Comparison of ENCODE assay signal across 29 cellular contexts in the genomic region with DNA sequence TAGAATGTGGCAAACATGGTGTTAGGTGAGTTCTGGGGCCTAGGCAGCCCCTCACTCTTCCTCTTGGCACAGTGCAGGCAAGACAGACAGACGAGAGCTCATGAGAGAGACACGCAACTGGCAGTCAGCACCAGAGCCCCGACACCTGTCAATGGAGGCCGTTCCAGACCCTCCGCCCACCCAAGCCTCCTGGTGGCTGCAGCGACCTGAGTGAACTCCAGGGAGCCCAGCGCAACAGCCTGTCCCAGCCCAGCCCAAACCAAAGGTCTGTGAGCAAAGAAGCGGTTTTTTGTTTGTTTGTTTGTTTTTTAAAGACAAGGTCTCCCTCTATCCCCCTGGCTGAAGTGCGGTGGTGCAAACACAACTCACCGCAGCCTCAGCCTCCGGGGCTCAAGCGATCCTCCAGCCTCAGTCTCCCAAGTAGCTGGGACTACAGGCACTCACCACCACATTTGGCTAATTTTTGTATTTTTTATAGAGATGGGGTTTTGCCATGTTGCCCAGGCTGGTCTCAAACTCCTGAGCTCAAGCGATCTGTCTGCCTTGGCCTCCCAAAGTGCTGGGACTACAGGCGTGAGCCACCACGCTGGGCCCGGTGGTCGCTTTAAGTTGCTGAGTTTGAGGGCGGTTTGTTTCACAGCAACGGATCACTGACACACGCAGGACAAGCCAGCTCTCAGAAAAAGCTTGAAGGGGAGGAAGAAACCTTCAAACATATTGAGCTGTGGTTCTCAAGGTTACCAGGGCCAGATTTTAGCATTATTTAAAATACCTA.
DNase-seq lines count a peak whose midpoint lies in the region; ATAC-seq, FAIRE-seq and TF ChIP-seq lines count a peak whose summit lies in the region.
"Had no signal": no experiment of that assay in that cellular context is flagged by ENCODE, and none has a peak within 500 bp of the region (broad histone marks: within the 10 kb centered on the region; RNA-seq: fewer than 3 reads in every experiment).

No MANE protein-coding gene starts in this region.

- H3K27me3 ChIP-seq in left ventricle myocardium inferior (ENCODE audit: low read depth) (no peaks in the 10 kb centered on the region), heart left ventricle (no peaks in the 10 kb centered on the region), right lobe of liver (no peaks in the 10 kb centered on the region)
- H3K27me3 ChIP-seq: BE2C, Peyer's patch, SJSA1, transverse colon had no signal

- H3K27ac Mint-ChIP-seq in chondrocyte (ENCODE audit: unreplicated experiment) (peak overlapping the region; percentile 67), type B pancreatic cell (peak overlapping the region; percentile 42)
- H3K27ac Mint-ChIP-seq: activated CD8-positive, alpha-beta T cell treated with anti-CD3 and anti-CD28 coated beads, Interleukin-2, amount 10 ng/mL, durations not matched to agents 7 days and 5 days; activated naive CD8-positive, alpha-beta T cell treated with anti-CD3 and anti-CD28 coated beads, Interleukin-2, amount 50 U/mL, for 24 hours; CD8-positive, alpha-beta T cell; HFFc6; T-helper 17 cell had no signal

- peaks cover 20% of the 10 kb centered on the region for H3K4me1 ChIP-seq in left ventricle myocardium inferior
- peaks cover 0 to 20% (median 14%) of the 10 kb centered on the region in 12 donors for H3K4me1 ChIP-seq in heart left ventricle
- H3K4me1 ChIP-seq in right lobe of liver: peaks cover 0 to 9% (median 0%) of the 10 kb centered on the region in 4 donors

- DNase-seq in left ventricle myocardium inferior (peak; percentile 9), heart left ventricle (no peak), chondrocyte (ENCODE audit: low spot score) (peak; percentile 77), right lobe of liver (peak in 2 of 3 donors; percentile 23 to 35), type B pancreatic cell (ENCODE audit: extremely low spot score, unreplicated experiment) (peak; percentile 52), SIG-M5 (lab: John Stamatoyannopoulos, UW) (no peak), GM19239 (ENCODE audit: insufficient read length, low spot score) (no peak)
- DNase-seq: activated CD8-positive, alpha-beta T cell treated with anti-CD3 and anti-CD28 coated beads, Interleukin-2, amount 10 ng/mL, durations not matched to agents 7 days and 5 days; activated gamma-delta T cell treated with Interleukin-2 at 50 U/mL for 16 hours; activated naive CD8-positive, alpha-beta T cell treated with anti-CD3 and anti-CD28 coated beads, Interleukin-2, amount 50 U/mL, for 24 hours; activated T-cell treated with anti-CD3 and anti-CD28 coated beads for 4 hours; BE2C; central memory CD4-positive, alpha-beta T cell; dermis blood vessel endothelial cell; GM23248; HFFc6; left colon; mesendoderm; stimulated activated CD4-positive, alpha-beta T cell treated with anti-CD3 and anti-CD28 coated beads, Interleukin-4, amount 100 ng/mL, for 24 hours; T-helper 17 cell; transverse colon had no signal

- peaks cover 2% of the 10 kb centered on the region for H3K9me3 ChIP-seq in left ventricle myocardium inferior (replicated peaks)
- peaks cover 0 to 5% (median 0%) of the 10 kb centered on the region in 12 donors for H3K9me3 ChIP-seq in heart left ventricle
- no peaks in the 10 kb centered on the region for H3K9me3 ChIP-seq in right lobe of liver
- H3K9me3 ChIP-seq: BE2C, neutrophil, Peyer's patch, prostate gland, SJSA1, transverse colon had no signal

- H3K9me3 Mint-ChIP-seq in chondrocyte (ENCODE audit: low read depth): peaks cover 3% of the 10 kb centered on the region
- H3K9me3 Mint-ChIP-seq in type B pancreatic cell: no peaks in the 10 kb centered on the region
- H3K9me3 Mint-ChIP-seq: activated naive CD8-positive, alpha-beta T cell treated with anti-CD3 and anti-CD28 coated beads, Interleukin-2, amount 50 U/mL, for 24 hours; CD8-positive, alpha-beta T cell; HFFc6 had no signal

- H3K4me3 Mint-ChIP-seq in chondrocyte (ENCODE audit: unreplicated experiment) (no peak overlapping the region), type B pancreatic cell (no peak overlapping the region)
- H3K4me3 Mint-ChIP-seq: activated CD8-positive, alpha-beta T cell treated with anti-CD3 and anti-CD28 coated beads, Interleukin-2, amount 10 ng/mL, durations not matched to agents 7 days and 5 days; activated naive CD8-positive, alpha-beta T cell treated with anti-CD3 and anti-CD28 coated beads, Interleukin-2, amount 50 U/mL, for 24 hours; CD8-positive, alpha-beta T cell; HFFc6; T-helper 17 cell had no signal

- TF ChIP-seq CTCF in left ventricle myocardium inferior (IDR thresholded peaks at IDR 0.05; ENCODE audit: borderline replicate concordance) (no peak), heart left ventricle (IDR thresholded peaks at IDR 0.05) (no peak), chondrocyte (IDR thresholded peaks at IDR 0.05) (no peak), right lobe of liver (IDR thresholded peaks at IDR 0.05) (no peak), type B pancreatic cell (conservative IDR thresholded peaks at IDR 0.05) (no peak)

- TF ChIP-seq POLR2A in heart left ventricle (IDR thresholded peaks at IDR 0.05) (no peak), right lobe of liver (IDR thresholded peaks at IDR 0.05) (no peak)

- peaks cover 69% of the 10 kb centered on the region for H3K4me1 Mint-ChIP-seq in chondrocyte (ENCODE audit: low read depth)
- H3K4me1 Mint-ChIP-seq in type B pancreatic cell (ENCODE audit: unreplicated experiment): peaks cover 38% of the 10 kb centered on the region

- WGBS in heart left ventricle, 4 donors: 94 to 98% (median 97%) methylated on average over 19 to 20 of the region's 20 CpGs
- WGBS in right lobe of liver (ENCODE audit: insufficient coverage, low coverage, low lambda C conversion rate, missing lambda C conversion rate): 84% methylated on average over 12 of the region's 20 CpGs

- ATAC-seq in heart left ventricle (no peak), right lobe of liver (no peak), HG02623 (IDR thresholded peaks at IDR 0.05; ENCODE audit: unreplicated experiment) (no peak)
- ATAC-seq: activated CD8-positive, alpha-beta T cell treated with anti-CD3 and anti-CD28 coated beads, Interleukin-2, amount 10 ng/mL, durations not matched to agents 7 days and 5 days; activated naive CD8-positive, alpha-beta T cell treated with anti-CD3 and anti-CD28 coated beads, Interleukin-2, amount 50 U/mL, for 24 hours; CD8-positive, alpha-beta T cell; left colon; T-helper 17 cell had no signal

- no peaks in the 10 kb centered on the region for H3K36me3 Mint-ChIP-seq in chondrocyte (ENCODE audit: low read depth)
- peaks cover 3% of the 10 kb centered on the region for H3K36me3 Mint-ChIP-seq in type B pancreatic cell
- H3K36me3 Mint-ChIP-seq: CD8-positive, alpha-beta T cell had no signal

- no peak overlapping the region for H3K4me3 ChIP-seq in left ventricle myocardium inferior
- no peak overlapping the region for H3K4me3 ChIP-seq in heart left ventricle
- H3K4me3 ChIP-seq in right lobe of liver: no peak overlapping the region
- H3K4me3 ChIP-seq: GM23248, Peyer's patch, prostate gland, SJSA1, transverse colon had no signal

- H3K27me3 Mint-ChIP-seq in chondrocyte (ENCODE audit: low read depth) (no peaks in the 10 kb centered on the region), type B pancreatic cell (no peaks in the 10 kb centered on the region)
- H3K27me3 Mint-ChIP-seq: activated naive CD8-positive, alpha-beta T cell treated with anti-CD3 and anti-CD28 coated beads, Interleukin-2, amount 50 U/mL, for 24 hours had no signal

- H3K36me3 ChIP-seq in left ventricle myocardium inferior (no peaks in the 10 kb centered on the region), heart left ventricle (no peaks in the 10 kb centered on the region), right lobe of liver (no peaks in the 10 kb centered on the region)
- H3K36me3 ChIP-seq: BE2C, neutrophil, Peyer's patch, prostate gland, SJSA1, transverse colon had no signal

- no peak for FAIRE-seq in GM19239 (lab: Jason Lieb, UNC)
- FAIRE-seq: frontal cortex, TTC549 had no signal

- no peak overlapping the region for H3K27ac ChIP-seq in left ventricle myocardium inferior (replicated peaks)
- no peak overlapping the region for H3K27ac ChIP-seq in heart left ventricle
- no peak overlapping the region for H3K27ac ChIP-seq in right lobe of liver
- H3K27ac ChIP-seq: GM23248, neutrophil, Peyer's patch, prostate gland, SJSA1, transverse colon had no signal

- intact Hi-C loops in left ventricle myocardium inferior (cut with micrococcal nuclease): no loop called here
- intact Hi-C loops in heart left ventricle (cut with DNase I): no loop called here
- intact Hi-C loops in right lobe of liver (cut with DNase I): no loop called here

Comparison
In these comparisons a context has a peak if more than half of its experiments do, and no peak if none do; other contexts are left out.
1. DNase-seq: peak in left ventricle myocardium inferior (single experiment), chondrocyte (single experiment), right lobe of liver (2 of 3) and type B pancreatic cell (single experiment); none in heart left ventricle (0 of 5), SIG-M5 (single experiment) and GM19239 (single experiment).